23 cellular contexts compared by ENCODE assay signal in the genomic region with DNA sequence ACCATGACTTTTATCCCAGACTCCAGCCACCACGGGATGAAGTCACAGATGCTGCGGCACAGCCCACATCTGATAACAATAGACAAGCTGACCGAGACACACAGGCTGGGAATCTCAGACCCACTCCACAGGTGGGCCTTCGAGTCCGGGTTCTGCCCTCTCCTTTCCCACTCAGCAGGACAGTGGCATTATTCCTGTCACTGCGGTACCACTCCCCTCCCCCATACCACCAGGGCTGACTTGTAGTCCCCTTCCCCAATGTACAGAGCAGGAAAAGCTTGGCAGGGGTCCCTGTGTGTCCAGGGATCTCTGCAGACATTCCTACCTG. TPM values are rescaled to one million over a fixed set of nuclear protein-coding genes. Genes with fewer than 3 reads are reported as not detected.
DNase-seq lines count a peak whose midpoint lies in the region; ATAC-seq, FAIRE-seq and TF ChIP-seq lines count a peak whose summit lies in the region.
"Had no signal": no experiment of that assay in that cellular context is flagged by ENCODE, and none has a peak within 500 bp of the region (broad histone marks: within the 10 kb centered on the region; RNA-seq: fewer than 3 reads in every experiment).

No MANE protein-coding gene starts in this region.

- no peak for ATAC-seq in GM19455 (IDR thresholded peaks at IDR 0.05; ENCODE audit: unreplicated experiment)
- ATAC-seq: activated CD4-positive, CD25-positive, alpha-beta regulatory T cell treated with anti-CD3 and anti-CD28 coated beads, Interleukin-2, amount 50 U/mL, for 24 hours; activated CD8-positive, alpha-beta T cell treated with anti-CD3 and anti-CD28 coated beads, Interleukin-2, amount 10 ng/mL, durations not matched to agents 7 days and 5 days; activated naive CD8-positive, alpha-beta T cell treated with anti-CD3 and anti-CD28 coated beads, Interleukin-2, amount 50 U/mL, for 24 hours; esophagus mucosa; HCT116 had no signal

- H3K27ac Mint-ChIP-seq in IgD-negative memory B cell (no peak overlapping the region), neural crest cell (ENCODE audit: unreplicated experiment) (no peak overlapping the region), Calu3 (ENCODE audit: unreplicated experiment) (no peak overlapping the region)
- H3K27ac Mint-ChIP-seq: activated CD8-positive, alpha-beta T cell treated with anti-CD3 and anti-CD28 coated beads, Interleukin-2, amount 10 ng/mL, durations not matched to agents 7 days and 5 days; activated naive CD8-positive, alpha-beta T cell treated with anti-CD3 and anti-CD28 coated beads, Interleukin-2, amount 50 U/mL, for 24 hours; CD14-positive monocyte; T-helper 2 cell treated with Interferon-gamma antibody and Interleukin-4, amounts not matched to agents 5 μg/mL and 100 μg/mL, for 36 hours had no signal

- H2BK120ac ChIP-seq in H1 (replicated peaks; ENCODE audit: low read depth, low read length), result no peak overlapping the region

- H3K18ac ChIP-seq in H1 (ENCODE audit: extremely low read depth, low read length), result no peak overlapping the region

- peaks cover 11% of the 10 kb centered on the region; the same call in 1 of the 2 replicates for H3K23me2 ChIP-seq in H1 (ENCODE audit: low read depth, low read length)

- H4K5ac ChIP-seq in H1 (ENCODE audit: insufficient read length, low read depth, low read length), result no peak overlapping the region

- peaks cover 8 to 19% (median 10%) of the 10 kb centered on the region in 3 donors for H3K4me1 Mint-ChIP-seq in IgD-negative memory B cell
- peaks cover 31% of the 10 kb centered on the region for H3K4me1 Mint-ChIP-seq in neural crest cell
- no peaks in the 10 kb centered on the region for H3K4me1 Mint-ChIP-seq in Calu3 (ENCODE audit: low read depth, unreplicated experiment)

- CTCF ChIA-PET in A673 (lab: Charles Lee), result no interaction called here
- CTCF ChIA-PET in H1 (lab: Charles Lee; ENCODE audit: partially characterized antibody), result interaction anchor here (1.5 kb wide), 1 partner anchor 19 kb away, joined by 3 read pairs; no protein-coding TSS in a partner anchor
- CTCF ChIA-PET in Calu3 (lab: Charles Lee), result no interaction called here

- no peak overlapping the region for H3K9ac ChIP-seq in H1 (replicated peaks in 1 of 4; ENCODE audit: extremely low read depth in 1 of 4, low read depth in 3 of 4, low read length in 3 of 4)

- peak overlapping the region in 3 of 4 donors; percentile 46 to 93 (median 80) for H3K4me3 Mint-ChIP-seq in IgD-negative memory B cell
- H3K4me3 Mint-ChIP-seq in neural crest cell, result peak overlapping the region; percentile 83
- H3K4me3 Mint-ChIP-seq in Calu3 (ENCODE audit: low read depth, unreplicated experiment), result no peak overlapping the region

- H2BK15ac ChIP-seq in H1 (ENCODE audit: low read length), result no peak overlapping the region

- intact Hi-C loops in A673 (cut with micrococcal nuclease; ENCODE audit: unreplicated experiment), result loop anchor here (5.0 kb wide), 3 partner anchors 115 to 895 kb away; partner anchors contain the start of genes MTMR6 and NUP58
- intact Hi-C loops in Calu3 (cut with micrococcal nuclease; ENCODE audit: unreplicated experiment), result no loop called here
- intact Hi-C loops in vagina (cut with DNase I), result no loop called here

- TF ChIP-seq POLR2A in H1 (IDR thresholded peaks at IDR 0.05; ENCODE audit: control extremely low read depth in 1 of 2, low read depth in 2 of 2, low read length in 2 of 2) (no peak), vagina (IDR thresholded peaks at IDR 0.05) (no peak)

- peak overlapping the region; percentile 75 for H3K4me3 ChIP-seq in A673 (ENCODE audit: low read depth, low read length, poor library complexity, severe bottlenecking)
- peak overlapping the region in 1 of 4 experiments; percentile 68; a peak in 1 of 8 replicates for H3K4me3 ChIP-seq in H1 (ENCODE audit: extremely low read depth in 1 of 4, insufficient read depth in 2 of 4, low read depth in 3 of 4, low read length in 4 of 4)
- H3K4me3 ChIP-seq in vagina, result no peak overlapping the region
- H3K4me3 ChIP-seq: PC-9 had no signal

- no peak overlapping the region for H3K14ac ChIP-seq in H1 (ENCODE audit: insufficient read length)

- no peak for TF ChIP-seq EP300 in H1 (IDR thresholded peaks at IDR 0.05; ENCODE audit: borderline replicate concordance in 1 of 2, low read depth in 2 of 2, low read length in 2 of 2)

- POLR2A ChIA-PET in A673 (lab: Charles Lee; ENCODE audit: low non-redundant PET), result interaction anchor here (1.2 kb wide), 1 partner anchor 8 kb away, joined by 14 read pairs; no protein-coding TSS in a partner anchor
- POLR2A ChIA-PET in H1 (lab: Charles Lee; ENCODE audit: partially characterized antibody), result interaction anchor here (0.7 to 1.1 kb wide), 2 partner anchors 9 to 12 kb away, joined by 3 read pairs; no protein-coding TSS in a partner anchor

- H3K27ac ChIP-seq in A673 (ENCODE audit: low read depth, low read length, poor library complexity, severe bottlenecking) (peak overlapping the region; percentile 96), H1 (ENCODE audit: low read depth, low read length) (no peak overlapping the region), vagina (no peak overlapping the region)
- H3K27ac ChIP-seq: left ventricle myocardium inferior, ovary, PC-9 had no signal

- FAIRE-seq in H1 (lab: Jason Lieb, UNC), result no peak
- FAIRE-seq: bronchial epithelial cell, GM12878 had no signal

- H3K79me1 ChIP-seq in H1 (ENCODE audit: low read depth, low read length), result no peaks in the 10 kb centered on the region

- no peak overlapping the region for H4K91ac ChIP-seq in H1 (replicated peaks; ENCODE audit: insufficient read length, low read length)

- H3K36me3 ChIP-seq in A673 (ENCODE audit: insufficient read depth, low read length, poor library complexity, severe bottlenecking) (peaks cover 27% of the 10 kb centered on the region), H1 (ENCODE audit: control insufficient read depth in 2 of 4, insufficient read depth in 4 of 4, low read length in 3 of 4) (no peaks in the 10 kb centered on the region; a peak in 1 of 8 replicates), vagina (no peaks in the 10 kb centered on the region)
- H3K36me3 ChIP-seq: left ventricle myocardium inferior, ovary had no signal

- no peak overlapping the region for H2AK5ac ChIP-seq in H1 (ENCODE audit: low read depth, low read length)

- H3K4me2 ChIP-seq in H1 (ENCODE audit: insufficient read depth in 1 of 2, low read depth in 2 of 2, low read length in 2 of 2), result peak overlapping the region; percentile 62 to 86; a peak in 2 of 4 replicates
- H3K4me2 ChIP-seq: PC-9 had no signal

- H4K8ac ChIP-seq in H1 (ENCODE audit: extremely low read depth, insufficient read depth, low read length), result no peak overlapping the region

- H3K36me3 Mint-ChIP-seq in IgD-negative memory B cell (no peaks in the 10 kb centered on the region), neural crest cell (ENCODE audit: low read depth) (peaks cover 5% of the 10 kb centered on the region), Calu3 (ENCODE audit: insufficient read depth, unreplicated experiment) (no peaks in the 10 kb centered on the region)

- H2BK12ac ChIP-seq in H1 (ENCODE audit: low read depth, low read length), result 0 out of 2 replicates have a peak overlapping the region, but pooled peaks have one; percentile 69

- no peak for TF ChIP-seq CTCF in A673 (conservative IDR thresholded peaks at IDR 0.05; ENCODE audit: low read depth, low read length)
- TF ChIP-seq CTCF in H1 (IDR thresholded peaks at IDR 0.05; ENCODE audit: control extremely low read depth in 1 of 3, insufficient read depth in 1 of 3, low read depth in 1 of 3, low read length in 3 of 3), result no peak
- TF ChIP-seq CTCF in neural crest cell (conservative IDR thresholded peaks at IDR 0.05), result no peak
- no peak for TF ChIP-seq CTCF in Calu3 (IDR thresholded peaks at IDR 0.05; ENCODE audit: unreplicated experiment)
- no peak for TF ChIP-seq CTCF in vagina (IDR thresholded peaks at IDR 0.05)

- H3K9me3 Mint-ChIP-seq in IgD-negative memory B cell (peaks cover 0 to 6% (median 1%) of the 10 kb centered on the region in 3 donors), neural crest cell (no peaks in the 10 kb centered on the region), Calu3 (ENCODE audit: low read depth, unreplicated experiment) (peaks cover 5% of the 10 kb centered on the region)
- H3K9me3 Mint-ChIP-seq: T-helper 2 cell treated with Interferon-gamma antibody and Interleukin-4, amounts not matched to agents 5 μg/mL and 100 μg/mL, for 36 hours had no signal

- H2BK20ac ChIP-seq in H1 (ENCODE audit: low read length), result no peak overlapping the region

- H2BK5ac ChIP-seq in H1 (ENCODE audit: low read depth, low read length), result no peak overlapping the region

- no peak overlapping the region for H3K56ac ChIP-seq in H1 (replicated peaks; ENCODE audit: insufficient read length, low read depth, low read length)

- 73% methylated on average over 6 of the region's 6 CpGs; no CpG with 5 or more reads in 1 of the 2 experiments for WGBS in H1 (ENCODE audit: extremely low coverage in 1 of 2, insufficient coverage in 1 of 2, insufficient read length in 1 of 2, insufficient replicate concordance in 2 of 2, low coverage in 1 of 2, low lambda C conversion rate in 2 of 2, missing lambda C conversion rate in 1 of 2), 2 experiments

- H2AFZ ChIP-seq in H1 (ENCODE audit: low read length), result no peak overlapping the region
- H2AFZ ChIP-seq: PC-9 had no signal

- H3K27me3 ChIP-seq in A673 (replicated peaks; ENCODE audit: insufficient read depth, low read depth, low read length, poor library complexity) (no peaks in the 10 kb centered on the region), H1 (replicated peaks in 1 of 4; ENCODE audit: control insufficient read depth in 3 of 4, extremely low read depth in 1 of 4, insufficient read depth in 3 of 4, low read length in 3 of 4) (peaks cover 23 to 44% (median 39%) of the 10 kb centered on the region in 4 experiments), vagina (peaks cover 10% of the 10 kb centered on the region)
- H3K27me3 ChIP-seq: ovary had no signal

- H4K20me1 ChIP-seq in H1 (replicated peaks in 1 of 2; ENCODE audit: control insufficient read depth in 1 of 2, insufficient read depth in 2 of 2, low read length in 2 of 2), result peaks cover 0 to 3% of the 10 kb centered on the region in 2 experiments

- no peak overlapping the region for H3K23ac ChIP-seq in H1 (ENCODE audit: insufficient read length)

- BruUV-seq in A673 (replicated peaks; lab: Mats Ljungman, UMichigan) (no TSS peak), Calu3 (replicated peaks; lab: Mats Ljungman, UMichigan) (no TSS peak)

- H3K27me3 Mint-ChIP-seq in IgD-negative memory B cell (peaks cover 44% of the 10 kb centered on the region), neural crest cell (ENCODE audit: low read depth) (peaks cover 75% of the 10 kb centered on the region), Calu3 (ENCODE audit: unreplicated experiment) (peaks cover 45% of the 10 kb centered on the region)

- H3K4me1 ChIP-seq in A673 (ENCODE audit: insufficient read depth, low read length, poor library complexity, severe bottlenecking) (peaks cover 37% of the 10 kb centered on the region), H1 (replicated peaks in 1 of 4; ENCODE audit: control insufficient read depth in 3 of 4, insufficient read depth in 4 of 4, low read length in 3 of 4) (peaks cover 2 to 12% (median 7%) of the 10 kb centered on the region in 4 experiments; a peak in 6 of 7 replicates), vagina (peaks cover 10% of the 10 kb centered on the region)

- no peak for TF ChIP-seq RAD21 in H1 (IDR thresholded peaks at IDR 0.05 in 1 of 2, conservative IDR thresholded peaks at IDR 0.05 in 1 of 2; ENCODE audit: low read depth in 2 of 2, low read length in 2 of 2)

- no peak overlapping the region for H3K4ac ChIP-seq in H1 (replicated peaks; ENCODE audit: insufficient read length, low read depth, low read length)

- H3K9me3 ChIP-seq in A673 (ENCODE audit: low read depth, low read length, poor library complexity, severe bottlenecking) (no peaks in the 10 kb centered on the region), H1 (ENCODE audit: insufficient read depth in 2 of 2, low read depth in 1 of 2, low read length in 1 of 2) (peaks cover 0 to 8% of the 10 kb centered on the region in 2 experiments; a peak in 1 of 4 replicates), vagina (no peaks in the 10 kb centered on the region)
- H3K9me3 ChIP-seq: ovary had no signal

- no peak for DNase-seq in A673 (ENCODE audit: low spot score)
- no peak for DNase-seq in H1 (ENCODE audit: low read depth in 1 of 2, low spot score in 2 of 2)
- no peak for DNase-seq in neural crest cell (ENCODE audit: low read depth, low spot score)
- DNase-seq in stimulated activated CD4-positive, alpha-beta T cell treated with anti-CD3 and anti-CD28 coated beads, Interleukin-2, amount 100 ng/mL, for 24 hours, result no peak
- no peak for DNase-seq in Calu3
- no peak for DNase-seq in vagina (ENCODE audit: extremely low spot score in 2 of 2)
- DNase-seq: ACHN; activated CD8-positive, alpha-beta T cell treated with anti-CD3 and anti-CD28 coated beads, Interleukin-2, amount 10 ng/mL, durations not matched to agents 7 days and 5 days; activated naive CD8-positive, alpha-beta T cell treated with anti-CD3 and anti-CD28 coated beads, Interleukin-2, amount 50 U/mL, for 24 hours; DMS153; GF-D8; left ventricle myocardium inferior; ovary; PC-9 had no signal

- H3K79me2 ChIP-seq in H1 (ENCODE audit: control insufficient read depth in 1 of 2, insufficient read depth in 2 of 2, low read length in 2 of 2), result no peaks in the 10 kb centered on the region

RNA-seq across cellular contexts. Expression of gene AMER2, which starts 0.2 kb away (rescaled TPM):
- total RNA-seq in A673 (2021) (49.7 and 70.6 TPM in 2 replicates), neural crest cell (3.9 and 4.1 TPM in 2 replicates), Calu3 (2022) (not detected in 2 replicates), vagina (not detected)
- polyA plus RNA-seq in IgD-negative memory B cell (not detected), H1 (2011; rRNA removed) (0.14 and 0.16 TPM in 2 replicates)
- total RNA-seq in H1 (2021; fragmentation: NEBNext Ultra II Directional; extraction: Animal tissue kit (Norgen Biotek cat#: 25700)), result 0.50 and 0.57 TPM in 2 replicates
- polyA plus RNA-seq in H1 (2011; cell fraction: cytosol; rRNA removed), result 0.14 TPM
- 0.16 TPM for polyA plus RNA-seq in H1 (2011; cell fraction: nucleus; rRNA removed)
- 0.11 to 0.30 TPM (median 0.18 TPM) in 4 replicates for polyA plus RNA-seq in H1 (2012, experiment 1 of 2)
- polyA plus RNA-seq in H1 (2012, experiment 2 of 2), result 0.09 TPM
- polyA plus RNA-seq in H1 (2013, experiment 1 of 2), result 0.14 TPM
- 0.20 TPM for polyA plus RNA-seq in H1 (2013, experiment 2 of 2)
- polyA minus RNA-seq in H1 (2011; rRNA and poly(A)+ RNA removed), result 0.17 and 0.25 TPM in 2 replicates
- polyA minus RNA-seq in H1 (2011; cell fraction: cytosol; rRNA and poly(A)+ RNA removed), result 0.15 TPM
- 0.30 TPM for polyA minus RNA-seq in H1 (2011; cell fraction: nucleus; rRNA and poly(A)+ RNA removed)
- total RNA-seq: activated CD8-positive, alpha-beta T cell treated with anti-CD3 and anti-CD28 coated beads, Interleukin-2, amount 10 ng/mL, durations not matched to agents 7 days and 5 days; bronchial epithelial cell; esophagus mucosa; left ventricle myocardium inferior; PC-9 had no signal
- polyA plus RNA-seq: CD14-positive monocyte had no signal
